Comparison of ENCODE assay signal across 1 cellular context in the genomic region with DNA sequence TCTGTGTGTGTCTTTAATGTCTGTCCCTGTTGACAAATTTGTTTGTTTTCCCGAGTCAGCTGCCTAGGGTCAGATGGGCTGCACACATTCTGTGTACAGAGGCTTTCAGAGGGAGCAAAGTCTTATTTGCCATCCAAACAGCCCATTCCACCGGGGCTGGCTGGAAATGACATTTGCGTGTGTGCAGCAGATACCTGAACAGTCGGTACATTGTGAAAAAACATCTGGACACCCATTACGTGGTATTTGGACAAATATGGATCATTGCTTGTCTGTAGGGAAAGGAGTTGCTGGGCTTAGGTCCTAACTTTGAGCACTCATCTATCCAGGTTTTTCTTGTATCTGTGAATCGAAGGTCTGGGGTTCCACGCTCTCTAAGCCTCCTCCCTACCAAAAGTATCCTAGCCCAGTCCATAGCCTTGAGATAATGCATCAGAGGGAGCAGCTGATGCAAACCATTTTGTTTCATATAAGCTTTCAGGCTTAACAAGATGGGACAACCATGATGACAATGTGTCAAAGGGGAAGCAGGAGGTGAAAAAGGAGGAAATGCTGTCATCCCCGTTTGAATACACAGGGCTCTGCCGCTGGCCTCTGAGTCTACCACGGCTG.
A peak's percentile ranks its signal among the peaks of the same experiment; 100 is the strongest.
TF ChIP-seq lines count a peak whose summit lies in the region.

No MANE protein-coding gene starts in this region.

TF ChIP-seq in HepG2, 621 proteins besides CTCF, POLR2A, EP300 and RAD21 (continued from another document and continues in another):
- peak; percentile 100 for TF ChIP-seq ZBTB42 (CRISPR knock-in tag; IDR thresholded peaks at IDR 0.05)
- no peak for TF ChIP-seq ZC3H4 (CRISPR knock-in tag; IDR thresholded peaks at IDR 0.05; ENCODE audit: borderline replicate concordance)
- TF ChIP-seq KLF12 (CRISPR knock-in tag; IDR thresholded peaks at IDR 0.05; ENCODE audit: borderline replicate concordance), result no peak
- no peak for TF ChIP-seq ZNF546 (CRISPR knock-in tag; conservative IDR thresholded peaks at IDR 0.05)
- TF ChIP-seq ZNF83 (CRISPR knock-in tag; IDR thresholded peaks at IDR 0.05; ENCODE audit: borderline replicate concordance), result no peak
- TF ChIP-seq CAMTA2 (CRISPR knock-in tag; IDR thresholded peaks at IDR 0.05; ENCODE audit: borderline replicate concordance), result no peak
- no peak for TF ChIP-seq MTF2 (CRISPR knock-in tag; IDR thresholded peaks at IDR 0.05; ENCODE audit: borderline replicate concordance)
- TF ChIP-seq, protein P1, sequence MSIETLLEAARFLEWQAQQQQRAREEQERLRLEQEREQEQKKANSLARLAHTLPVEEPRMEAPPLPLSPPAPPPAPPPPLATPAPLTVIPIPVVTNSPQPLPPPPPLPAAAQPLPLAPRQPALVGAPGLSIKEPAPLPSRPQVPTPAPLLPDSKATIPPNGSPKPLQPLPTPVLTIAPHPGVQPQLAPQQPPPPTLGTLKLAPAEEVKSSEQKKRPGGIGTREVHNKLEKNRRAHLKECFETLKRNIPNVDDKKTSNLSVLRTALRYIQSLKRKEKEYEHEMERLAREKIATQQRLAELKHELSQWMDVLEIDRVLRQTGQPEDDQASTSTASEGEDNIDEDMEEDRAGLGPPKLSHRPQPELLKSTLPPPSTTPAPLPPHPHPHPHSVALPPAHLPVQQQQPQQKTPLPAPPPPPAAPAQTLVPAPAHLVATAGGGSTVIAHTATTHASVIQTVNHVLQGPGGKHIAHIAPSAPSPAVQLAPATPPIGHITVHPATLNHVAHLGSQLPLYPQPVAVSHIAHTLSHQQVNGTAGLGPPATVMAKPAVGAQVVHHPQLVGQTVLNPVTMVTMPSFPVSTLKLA (IDR thresholded peaks at IDR 0.05), result peak; percentile 46; the same call in 1 of the 2 replicates
- TF ChIP-seq, protein P2, sequence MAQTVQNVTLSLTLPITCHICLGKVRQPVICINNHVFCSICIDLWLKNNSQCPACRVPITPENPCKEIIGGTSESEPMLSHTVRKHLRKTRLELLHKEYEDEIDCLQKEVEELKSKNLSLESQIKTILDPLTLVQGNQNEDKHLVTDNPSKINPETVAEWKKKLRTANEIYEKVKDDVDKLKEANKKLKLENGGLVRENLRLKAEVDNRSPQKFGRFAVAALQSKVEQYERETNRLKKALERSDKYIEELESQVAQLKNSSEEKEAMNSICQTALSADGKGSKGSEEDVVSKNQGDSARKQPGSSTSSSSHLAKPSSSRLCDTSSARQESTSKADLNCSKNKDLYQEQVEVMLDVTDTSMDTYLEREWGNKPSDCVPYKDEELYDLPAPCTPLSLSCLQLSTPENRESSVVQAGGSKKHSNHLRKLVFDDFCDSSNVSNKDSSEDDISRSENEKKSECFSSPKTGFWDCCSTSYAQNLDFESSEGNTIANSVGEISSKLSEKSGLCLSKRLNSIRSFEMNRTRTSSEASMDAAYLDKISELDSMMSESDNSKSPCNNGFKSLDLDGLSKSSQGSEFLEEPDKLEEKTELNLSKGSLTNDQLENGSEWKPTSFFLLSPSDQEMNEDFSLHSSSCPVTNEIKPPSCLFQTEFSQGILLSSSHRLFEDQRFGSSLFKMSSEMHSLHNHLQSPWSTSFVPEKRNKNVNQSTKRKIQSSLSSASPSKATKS (CRISPR knock-in tag; IDR thresholded peaks at IDR 0.05), result 0 out of 2 replicates have a peak, but pooled peaks have one; percentile 7
- TF ChIP-seq ZNF709 (CRISPR knock-in tag; IDR thresholded peaks at IDR 0.05), result no peak
- TF ChIP-seq PHF20 (CRISPR knock-in tag; IDR thresholded peaks at IDR 0.05), result no peak
- TF ChIP-seq, protein P3, sequence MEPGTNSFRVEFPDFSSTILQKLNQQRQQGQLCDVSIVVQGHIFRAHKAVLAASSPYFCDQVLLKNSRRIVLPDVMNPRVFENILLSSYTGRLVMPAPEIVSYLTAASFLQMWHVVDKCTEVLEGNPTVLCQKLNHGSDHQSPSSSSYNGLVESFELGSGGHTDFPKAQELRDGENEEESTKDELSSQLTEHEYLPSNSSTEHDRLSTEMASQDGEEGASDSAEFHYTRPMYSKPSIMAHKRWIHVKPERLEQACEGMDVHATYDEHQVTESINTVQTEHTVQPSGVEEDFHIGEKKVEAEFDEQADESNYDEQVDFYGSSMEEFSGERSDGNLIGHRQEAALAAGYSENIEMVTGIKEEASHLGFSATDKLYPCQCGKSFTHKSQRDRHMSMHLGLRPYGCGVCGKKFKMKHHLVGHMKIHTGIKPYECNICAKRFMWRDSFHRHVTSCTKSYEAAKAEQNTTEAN (CRISPR knock-in tag; conservative IDR thresholded peaks at IDR 0.05), result no peak; the same call in 1 of the 2 replicates
- TF ChIP-seq, protein P4, sequence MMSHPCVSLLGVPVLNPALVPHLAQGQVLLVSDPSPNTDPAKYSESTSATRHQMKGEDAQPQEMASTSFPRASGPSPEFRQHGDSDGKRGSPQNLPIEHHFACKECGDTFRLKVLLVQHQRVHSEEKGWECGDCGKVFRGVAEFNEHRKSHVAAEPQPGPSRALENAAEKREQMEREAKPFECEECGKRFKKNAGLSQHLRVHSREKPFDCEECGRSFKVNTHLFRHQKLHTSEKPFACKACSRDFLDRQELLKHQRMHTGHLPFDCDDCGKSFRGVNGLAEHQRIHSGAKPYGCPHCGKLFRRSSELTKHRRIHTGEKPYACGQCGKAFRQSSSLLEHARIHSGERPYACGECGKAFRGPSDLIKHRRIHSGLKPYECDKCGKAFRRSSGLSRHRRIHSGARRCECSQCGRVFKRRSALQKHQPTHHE (CRISPR knock-in tag; IDR thresholded peaks at IDR 0.05; ENCODE audit: borderline replicate concordance), result peak; percentile 51; the same call in 1 of the 2 replicates
- TF ChIP-seq CREB1 (IDR thresholded peaks at IDR 0.05), result 0 out of 2 replicates have a peak, but pooled peaks have one; percentile 19
- peak; percentile 79 for TF ChIP-seq CREB1 (CRISPR knock-in tag; IDR thresholded peaks at IDR 0.05)
- peak; percentile 84; the same call in 1 of the 2 replicates for TF ChIP-seq ZSCAN29 (CRISPR knock-in tag; conservative IDR thresholded peaks at IDR 0.05)
- no peak for TF ChIP-seq GTF3A (CRISPR knock-in tag; conservative IDR thresholded peaks at IDR 0.05)
- TF ChIP-seq MAZ (IDR thresholded peaks at IDR 0.05; ENCODE audit: borderline replicate concordance, low read depth, low read length), result no peak
- peak; percentile 58; the same call in 1 of the 2 replicates for TF ChIP-seq MAZ (CRISPR knock-in tag; IDR thresholded peaks at IDR 0.05; ENCODE audit: low read depth)
- TF ChIP-seq HOXD1 (CRISPR knock-in tag; IDR thresholded peaks at IDR 0.05), result peak; percentile 91; the same call in 1 of the 2 replicates
- TF ChIP-seq, protein P5, sequence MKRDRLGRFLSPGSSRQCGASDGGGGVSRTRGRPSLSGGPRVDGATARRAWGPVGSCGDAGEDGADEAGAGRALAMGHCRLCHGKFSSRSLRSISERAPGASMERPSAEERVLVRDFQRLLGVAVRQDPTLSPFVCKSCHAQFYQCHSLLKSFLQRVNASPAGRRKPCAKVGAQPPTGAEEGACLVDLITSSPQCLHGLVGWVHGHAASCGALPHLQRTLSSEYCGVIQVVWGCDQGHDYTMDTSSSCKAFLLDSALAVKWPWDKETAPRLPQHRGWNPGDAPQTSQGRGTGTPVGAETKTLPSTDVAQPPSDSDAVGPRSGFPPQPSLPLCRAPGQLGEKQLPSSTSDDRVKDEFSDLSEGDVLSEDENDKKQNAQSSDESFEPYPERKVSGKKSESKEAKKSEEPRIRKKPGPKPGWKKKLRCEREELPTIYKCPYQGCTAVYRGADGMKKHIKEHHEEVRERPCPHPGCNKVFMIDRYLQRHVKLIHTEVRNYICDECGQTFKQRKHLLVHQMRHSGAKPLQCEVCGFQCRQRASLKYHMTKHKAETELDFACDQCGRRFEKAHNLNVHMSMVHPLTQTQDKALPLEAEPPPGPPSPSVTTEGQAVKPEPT (CRISPR knock-in tag; IDR thresholded peaks at IDR 0.05; ENCODE audit: low read depth), result peak; percentile 63; the same call in 1 of the 2 replicates
- peak; percentile 75; the same call in 1 of the 2 replicates for TF ChIP-seq ZMYM3 (CRISPR knock-in tag; IDR thresholded peaks at IDR 0.05)
- no peak for TF ChIP-seq PRMT3 (CRISPR knock-in tag; IDR thresholded peaks at IDR 0.05; ENCODE audit: borderline replicate concordance, low read depth)
- TF ChIP-seq TEAD3 (CRISPR knock-in tag; optimal IDR thresholded peaks at IDR 0.05; ENCODE audit: borderline replicate concordance), result peak; percentile 97
- TF ChIP-seq, protein P6, sequence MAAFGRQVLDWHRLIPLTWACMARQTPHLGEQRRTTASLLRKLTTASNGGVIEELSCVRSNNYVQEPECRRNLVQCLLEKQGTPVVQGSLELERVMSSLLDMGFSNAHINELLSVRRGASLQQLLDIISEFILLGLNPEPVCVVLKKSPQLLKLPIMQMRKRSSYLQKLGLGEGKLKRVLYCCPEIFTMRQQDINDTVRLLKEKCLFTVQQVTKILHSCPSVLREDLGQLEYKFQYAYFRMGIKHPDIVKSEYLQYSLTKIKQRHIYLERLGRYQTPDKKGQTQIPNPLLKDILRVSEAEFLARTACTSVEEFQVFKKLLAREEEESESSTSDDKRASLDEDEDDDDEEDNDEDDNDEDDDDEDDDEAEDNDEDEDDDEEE (CRISPR knock-in tag; IDR thresholded peaks at IDR 0.05), result no peak
- TF ChIP-seq ZNF337 (CRISPR knock-in tag; IDR thresholded peaks at IDR 0.05; ENCODE audit: borderline replicate concordance, low read depth), result no peak
- TF ChIP-seq, protein P7, sequence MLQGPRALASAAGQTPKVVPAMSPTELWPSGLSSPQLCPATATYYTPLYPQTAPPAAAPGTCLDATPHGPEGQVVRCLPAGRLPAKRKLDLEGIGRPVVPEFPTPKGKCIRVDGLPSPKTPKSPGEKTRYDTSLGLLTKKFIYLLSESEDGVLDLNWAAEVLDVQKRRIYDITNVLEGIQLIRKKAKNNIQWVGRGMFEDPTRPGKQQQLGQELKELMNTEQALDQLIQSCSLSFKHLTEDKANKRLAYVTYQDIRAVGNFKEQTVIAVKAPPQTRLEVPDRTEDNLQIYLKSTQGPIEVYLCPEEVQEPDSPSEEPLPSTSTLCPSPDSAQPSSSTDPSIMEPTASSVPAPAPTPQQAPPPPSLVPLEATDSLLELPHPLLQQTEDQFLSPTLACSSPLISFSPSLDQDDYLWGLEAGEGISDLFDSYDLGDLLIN (CRISPR knock-in tag; IDR thresholded peaks at IDR 0.05; ENCODE audit: borderline replicate concordance), result no peak
- TF ChIP-seq, protein P8, sequence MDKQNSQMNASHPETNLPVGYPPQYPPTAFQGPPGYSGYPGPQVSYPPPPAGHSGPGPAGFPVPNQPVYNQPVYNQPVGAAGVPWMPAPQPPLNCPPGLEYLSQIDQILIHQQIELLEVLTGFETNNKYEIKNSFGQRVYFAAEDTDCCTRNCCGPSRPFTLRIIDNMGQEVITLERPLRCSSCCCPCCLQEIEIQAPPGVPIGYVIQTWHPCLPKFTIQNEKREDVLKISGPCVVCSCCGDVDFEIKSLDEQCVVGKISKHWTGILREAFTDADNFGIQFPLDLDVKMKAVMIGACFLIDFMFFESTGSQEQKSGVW (CRISPR knock-in tag; IDR thresholded peaks at IDR 0.05; ENCODE audit: borderline replicate concordance), result no peak
- TF ChIP-seq KLF9 (CRISPR knock-in tag; IDR thresholded peaks at IDR 0.05; ENCODE audit: low read depth), result peak; percentile 81; the same call in 1 of the 2 replicates
- no peak for TF ChIP-seq ZNF562 (CRISPR knock-in tag; IDR thresholded peaks at IDR 0.05; ENCODE audit: borderline replicate concordance)
- no peak for TF ChIP-seq ZNF839 (CRISPR knock-in tag; IDR thresholded peaks at IDR 0.05; ENCODE audit: borderline replicate concordance)
- TF ChIP-seq KDM3A (CRISPR knock-in tag; IDR thresholded peaks at IDR 0.05; ENCODE audit: low read depth), result peak; percentile 66; the same call in 1 of the 2 replicates
- TF ChIP-seq HMGA1 (CRISPR knock-in tag; conservative IDR thresholded peaks at IDR 0.05), result no peak
- TF ChIP-seq, protein P9, sequence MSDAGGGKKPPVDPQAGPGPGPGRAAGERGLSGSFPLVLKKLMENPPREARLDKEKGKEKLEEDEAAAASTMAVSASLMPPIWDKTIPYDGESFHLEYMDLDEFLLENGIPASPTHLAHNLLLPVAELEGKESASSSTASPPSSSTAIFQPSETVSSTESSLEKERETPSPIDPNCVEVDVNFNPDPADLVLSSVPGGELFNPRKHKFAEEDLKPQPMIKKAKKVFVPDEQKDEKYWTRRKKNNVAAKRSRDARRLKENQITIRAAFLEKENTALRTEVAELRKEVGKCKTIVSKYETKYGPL (CRISPR knock-in tag; IDR thresholded peaks at IDR 0.05), result no peak
- TF ChIP-seq CREM (IDR thresholded peaks at IDR 0.05), result peak; percentile 92
- TF ChIP-seq CREM (CRISPR knock-in tag; IDR thresholded peaks at IDR 0.05), result no peak
- TF ChIP-seq SPEN (CRISPR knock-in tag; IDR thresholded peaks at IDR 0.05; ENCODE audit: low read depth), result peak; percentile 54; the same call in 1 of the 2 replicates
- no peak for TF ChIP-seq NR3C1 (CRISPR knock-in tag; IDR thresholded peaks at IDR 0.05)
- no peak for TF ChIP-seq SNAI1 (CRISPR knock-in tag; IDR thresholded peaks at IDR 0.05; ENCODE audit: borderline replicate concordance)
- TF ChIP-seq, protein P10, sequence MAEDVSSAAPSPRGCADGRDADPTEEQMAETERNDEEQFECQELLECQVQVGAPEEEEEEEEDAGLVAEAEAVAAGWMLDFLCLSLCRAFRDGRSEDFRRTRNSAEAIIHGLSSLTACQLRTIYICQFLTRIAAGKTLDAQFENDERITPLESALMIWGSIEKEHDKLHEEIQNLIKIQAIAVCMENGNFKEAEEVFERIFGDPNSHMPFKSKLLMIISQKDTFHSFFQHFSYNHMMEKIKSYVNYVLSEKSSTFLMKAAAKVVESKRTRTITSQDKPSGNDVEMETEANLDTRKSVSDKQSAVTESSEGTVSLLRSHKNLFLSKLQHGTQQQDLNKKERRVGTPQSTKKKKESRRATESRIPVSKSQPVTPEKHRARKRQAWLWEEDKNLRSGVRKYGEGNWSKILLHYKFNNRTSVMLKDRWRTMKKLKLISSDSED (CRISPR knock-in tag; IDR thresholded peaks at IDR 0.05), result no peak
- TF ChIP-seq CC2D1A (CRISPR knock-in tag; IDR thresholded peaks at IDR 0.05), result no peak
- no peak for TF ChIP-seq FOXM1 (CRISPR knock-in tag; IDR thresholded peaks at IDR 0.05)
- TF ChIP-seq ZFP62 (CRISPR knock-in tag; IDR thresholded peaks at IDR 0.05), result no peak
- TF ChIP-seq CENPT (CRISPR knock-in tag; IDR thresholded peaks at IDR 0.05; ENCODE audit: low read depth), result no peak
- TF ChIP-seq FLYWCH1 (CRISPR knock-in tag; IDR thresholded peaks at IDR 0.05), result no peak
- TF ChIP-seq, protein P11, sequence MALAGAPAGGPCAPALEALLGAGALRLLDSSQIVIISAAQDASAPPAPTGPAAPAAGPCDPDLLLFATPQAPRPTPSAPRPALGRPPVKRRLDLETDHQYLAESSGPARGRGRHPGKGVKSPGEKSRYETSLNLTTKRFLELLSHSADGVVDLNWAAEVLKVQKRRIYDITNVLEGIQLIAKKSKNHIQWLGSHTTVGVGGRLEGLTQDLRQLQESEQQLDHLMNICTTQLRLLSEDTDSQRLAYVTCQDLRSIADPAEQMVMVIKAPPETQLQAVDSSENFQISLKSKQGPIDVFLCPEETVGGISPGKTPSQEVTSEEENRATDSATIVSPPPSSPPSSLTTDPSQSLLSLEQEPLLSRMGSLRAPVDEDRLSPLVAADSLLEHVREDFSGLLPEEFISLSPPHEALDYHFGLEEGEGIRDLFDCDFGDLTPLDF (CRISPR knock-in tag; IDR thresholded peaks at IDR 0.05), result no peak
- TF ChIP-seq NR2F1 (CRISPR knock-in tag; IDR thresholded peaks at IDR 0.05), result peak; percentile 98 to 100
